29 cellular contexts compared by ENCODE assay signal in the genomic region with DNA sequence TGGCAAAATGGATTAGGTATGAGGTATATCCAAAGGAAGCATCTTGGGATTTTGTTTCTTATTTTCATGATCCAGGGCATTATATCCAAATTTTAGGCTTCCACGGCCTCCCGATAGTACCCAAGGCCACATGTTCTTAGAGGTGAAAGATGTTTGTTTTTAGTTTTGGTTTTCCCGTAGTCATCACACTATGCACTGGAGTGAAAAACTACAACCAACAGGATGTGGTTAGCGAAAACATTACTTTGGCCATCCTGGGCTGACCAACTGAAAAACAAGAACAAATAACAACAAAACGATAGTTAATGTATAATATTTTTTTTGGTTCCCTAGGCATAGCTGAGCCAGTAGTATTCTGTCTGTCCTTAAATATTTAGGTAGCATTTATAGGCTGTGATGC.
"Had no signal": no experiment of that assay in that cellular context is flagged by ENCODE, and none has a peak within 500 bp of the region (broad histone marks: within the 10 kb centered on the region; RNA-seq: fewer than 3 reads in every experiment).

No MANE protein-coding gene starts in this region.

- H3K9me3 ChIP-seq: MG63, SJCRH30 had no signal

- H3K4me2 ChIP-seq: PC-9 had no signal

- H3K4me3 ChIP-seq: MG63, PC-9, SJCRH30, SK-N-MC had no signal

- H2AFZ ChIP-seq: PC-9 had no signal

- H3K27ac ChIP-seq: PC-9, RWPE1, SJCRH30, SK-N-MC had no signal

- FAIRE-seq: RCC 7860 had no signal

- DNase-seq: MG63, NCI-H1048, NCI-H1092 treated with DMSO at 0.1 percent for 48 hours, NCI-H1105 treated with DMSO at 0.1 percent for 48 hours, NCI-H1436, NCI-H1694, NCI-H187, NCI-H1930, NCI-H2029 treated with DMSO at 0.1 percent for 48 hours, NCI-H2081 treated with DMSO at 0.1 percent for 48 hours, NCI-H2107, NCI-H2171, NCI-H226, NCI-H446 treated with DMSO at 0.1 percent for 48 hours, NCI-H510A, NCI-H526, NCI-H748 treated with DMSO at 0.1 percent for 48 hours, NCI-H82, PC-9, SHP77, SIG-M5, SJCRH30, T-cell had no signal

- H3K4me1 ChIP-seq: SJCRH30 had no signal

- H3K27me3 ChIP-seq: MG63, SJCRH30 had no signal

- ATAC-seq: Panc1, Right ventricle myocardium inferior, SK-N-SH treated with all-trans-retinoic acid at 6 μM for 48 hours, T-cell had no signal

- H3K36me3 ChIP-seq: MG63, SJCRH30 had no signal
